7 cellular contexts compared by ENCODE assay signal in the genomic region with DNA sequence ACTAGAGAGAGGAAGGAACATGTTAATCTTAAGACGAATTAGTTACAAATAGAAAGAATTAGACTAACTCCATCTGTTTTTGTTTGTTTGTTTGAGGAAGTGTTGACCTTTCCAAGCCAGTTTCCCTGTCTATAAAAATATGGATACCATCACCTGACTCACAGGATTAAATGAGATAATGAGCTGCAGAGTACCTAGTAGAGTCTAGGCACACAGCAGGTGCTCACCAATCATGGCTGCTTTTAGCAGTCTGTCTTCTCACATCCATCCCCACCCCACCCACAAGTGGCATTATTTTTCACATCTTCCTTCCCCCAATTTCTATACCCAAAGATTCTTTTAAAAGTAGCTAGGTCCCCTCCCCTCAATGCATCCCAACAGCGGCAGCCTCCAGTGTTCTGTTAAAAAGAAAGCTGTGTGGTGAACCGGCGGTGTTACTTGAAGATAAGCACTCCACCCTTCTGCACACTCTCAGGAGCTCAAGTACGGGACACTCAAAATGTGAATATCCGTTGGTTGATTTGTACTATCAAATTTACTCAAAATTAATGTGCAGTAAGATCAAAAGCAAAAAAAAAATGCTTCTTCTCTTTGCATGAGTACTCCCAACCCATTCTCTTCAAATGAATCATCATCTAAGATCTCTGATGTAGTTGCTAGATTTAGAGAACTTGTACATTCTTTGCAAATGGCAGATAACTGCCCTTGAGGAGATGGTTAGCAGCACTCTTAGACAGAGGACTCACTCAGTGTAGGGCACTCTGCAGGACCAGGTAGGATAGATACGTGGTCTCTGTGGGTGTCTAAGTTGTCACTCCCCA.
DNase-seq lines count a peak whose midpoint lies in the region; ATAC-seq, FAIRE-seq and TF ChIP-seq lines count a peak whose summit lies in the region.

No MANE protein-coding gene starts in this region.

- in situ Hi-C loops in GM23248 (cut with MboI): no loop called here

- H3K9me3 ChIP-seq in GM23248 (ENCODE audit: low read depth) (no peaks in the 10 kb centered on the region), A673 (ENCODE audit: low read depth, low read length, poor library complexity, severe bottlenecking) (no peaks in the 10 kb centered on the region)

- CTCF ChIA-PET in A673 (lab: Charles Lee): no interaction called here

- WGBS in GM23248 (ENCODE audit: low coverage in 1 of 2, low lambda C conversion rate in 2 of 2, missing lambda C conversion rate in 2 of 2), 2 experiments: 75 to 78% methylated on average over 7 of the region's 7 CpGs

- H3K4me3 ChIP-seq in GM23248 (no peak overlapping the region), A673 (ENCODE audit: low read depth, low read length, poor library complexity, severe bottlenecking) (no peak overlapping the region)

- peaks cover 84% of the 10 kb centered on the region for H3K79me2 ChIP-seq in GM23248 (ENCODE audit: insufficient read depth)

- FAIRE-seq in GM18507 (lab: Jason Lieb, UNC): peak; percentile 77

- no peak for TF ChIP-seq CTCF in A673 (conservative IDR thresholded peaks at IDR 0.05; ENCODE audit: low read depth, low read length)

- no peak overlapping the region for H2AFZ ChIP-seq in GM23248

- H3K27me3 ChIP-seq in GM23248 (replicated peaks; ENCODE audit: insufficient read depth) (no peaks in the 10 kb centered on the region), A673 (replicated peaks; ENCODE audit: insufficient read depth, low read depth, low read length, poor library complexity) (no peaks in the 10 kb centered on the region)

- H3K4me2 ChIP-seq in GM23248 (ENCODE audit: unreplicated experiment): no peak overlapping the region

- H3K36me3 ChIP-seq in GM23248 (ENCODE audit: low read depth) (no peaks in the 10 kb centered on the region), A673 (ENCODE audit: insufficient read depth, low read length, poor library complexity, severe bottlenecking) (no peaks in the 10 kb centered on the region)

- H3K27ac ChIP-seq in GM23248: no peak overlapping the region
- H3K27ac ChIP-seq in A673 (ENCODE audit: low read depth, low read length, poor library complexity, severe bottlenecking): no peak overlapping the region

- intact Hi-C loops in sciatic nerve (cut with DNase I) (no loop called here), A673 (cut with micrococcal nuclease; ENCODE audit: unreplicated experiment) (no loop called here)

- no peak for DNase-seq in GM18507 (ENCODE audit: extremely low spot score, insufficient read length, low read depth)
- DNase-seq in GM23248: peak; percentile 77
- DNase-seq in myocyte (ENCODE audit: low read depth): peak; percentile 25
- DNase-seq in sciatic nerve (ENCODE audit: low spot score): no peak
- DNase-seq in A673 (ENCODE audit: low spot score): no peak

- BruUV-seq in A673 (replicated peaks; lab: Mats Ljungman, UMichigan): no TSS peak

- peaks cover 39% of the 10 kb centered on the region for H3K4me1 ChIP-seq in GM23248 (ENCODE audit: insufficient read depth)
- H3K4me1 ChIP-seq in A673 (ENCODE audit: insufficient read depth, low read length, poor library complexity, severe bottlenecking): peaks cover 15% of the 10 kb centered on the region

- peaks cover 10% of the 10 kb centered on the region; the same call in 1 of the 2 replicates for H3F3A ChIP-seq in GM23248 (ENCODE audit: insufficient read depth)

- no peaks in the 10 kb centered on the region for H3K9me2 ChIP-seq in GM23248 (ENCODE audit: insufficient read depth)

- H3K9ac ChIP-seq in GM23248: no peak overlapping the region

- ATAC-seq in SK-N-SH treated with all-trans-retinoic acid at 6 μM for 48 hours (peak; percentile 78), GM19324 (IDR thresholded peaks at IDR 0.05; ENCODE audit: low FRiP score, unreplicated experiment) (no peak), sciatic nerve (no peak)

- POLR2A ChIA-PET in A673 (lab: Charles Lee; ENCODE audit: low non-redundant PET): no interaction called here

- H4K20me1 ChIP-seq in GM23248 (ENCODE audit: insufficient read depth): peaks cover 5% of the 10 kb centered on the region; the same call in 1 of the 2 replicates

TF ChIP-seq in SK-N-SH treated with all-trans-retinoic acid at 6 μM for 48 hours, 23 proteins besides CTCF, POLR2A, EP300 and RAD21:
- TF ChIP-seq BACH2 (CRISPR knock-in tag; IDR thresholded peaks at IDR 0.05; ENCODE audit: borderline replicate concordance): no peak
- no peak for TF ChIP-seq ZC3H10 (CRISPR knock-in tag; IDR thresholded peaks at IDR 0.05)
- no peak for TF ChIP-seq ZNF70 (CRISPR knock-in tag; IDR thresholded peaks at IDR 0.05)
- TF ChIP-seq ZFP30 (CRISPR knock-in tag; IDR thresholded peaks at IDR 0.05): no peak

Comparison
In these comparisons a context has a peak if more than half of its experiments do, and no peak if none do; other contexts are left out.
1. DNase-seq: peak in GM23248 (single experiment) and myocyte (single experiment); none in GM18507 (single experiment), sciatic nerve (single experiment) and A673 (single experiment).